ENCODE assay signal across 1 cellular context in the genomic region with DNA sequence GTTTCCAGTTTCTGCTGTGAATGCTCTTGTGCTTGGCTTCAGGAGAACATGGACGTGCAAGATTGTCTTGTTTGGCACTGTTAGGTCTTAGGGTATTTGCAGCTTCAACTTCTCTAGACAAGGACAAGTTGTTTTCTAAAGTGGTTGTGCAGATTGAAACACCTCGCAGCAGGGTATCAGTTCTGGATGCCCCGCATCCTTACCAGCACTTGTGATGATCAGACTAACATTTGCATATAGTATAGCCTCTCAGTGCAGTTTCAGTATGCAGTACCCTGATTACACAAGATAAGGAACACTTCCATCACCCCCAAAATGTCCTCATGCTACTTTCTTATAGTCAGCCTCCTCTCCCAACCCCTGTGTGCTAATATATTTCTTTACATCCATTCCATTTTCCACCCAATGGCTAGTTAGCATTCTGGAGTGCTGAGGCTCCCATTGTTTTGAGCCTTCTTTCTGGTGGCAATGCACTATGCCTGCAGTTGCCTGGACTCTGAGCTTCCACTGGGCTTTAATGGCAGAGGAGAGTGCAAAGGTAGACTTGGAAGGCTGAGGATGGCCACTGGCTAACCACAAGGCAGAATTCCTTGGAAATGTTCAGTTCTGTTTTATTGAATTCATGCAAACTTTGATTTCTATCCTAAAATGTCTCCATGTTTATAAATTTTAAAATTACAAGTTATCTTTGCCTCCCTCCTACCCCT.
TF ChIP-seq lines count a peak whose summit lies in the region.

No MANE protein-coding gene starts in this region.

TF ChIP-seq in GM12891, 5 proteins besides CTCF, POLR2A, EP300 and RAD21 (continued from another document):
- no peak for TF ChIP-seq SPI1 (IDR thresholded peaks at IDR 0.05; ENCODE audit: low read depth, low read length)
